In genomic region chr6:31090275-31090972, GRCh38 we compare ENCODE assay signal across 23 cellular contexts. TPM values are rescaled to one million over a fixed set of nuclear protein-coding genes. Genes with fewer than 3 reads are reported as not detected.
DNase-seq lines count a peak whose midpoint lies in the region; ATAC-seq, FAIRE-seq and TF ChIP-seq lines count a peak whose summit lies in the region.
"Had no signal": no experiment of that assay in that cellular context is flagged by ENCODE, and none has a peak within 500 bp of the region (broad histone marks: within the 10 kb centered on the region; RNA-seq: fewer than 3 reads in every experiment).

No MANE protein-coding gene starts in this region.

- no peak for ATAC-seq in GM23338
- ATAC-seq in HCT116, result no peak
- ATAC-seq in GM12878, result no peak

- 0 out of 2 replicates have a peak, but pooled peaks cover 3% of the 10 kb centered on the region for H3K9me2 ChIP-seq in GM23338 (ENCODE audit: insufficient read depth)
- H3K9me2 ChIP-seq in HCT116 (ENCODE audit: insufficient read depth), result no peaks in the 10 kb centered on the region

- H3K9me3 ChIP-seq in HCT116 (ENCODE audit: control insufficient read depth in 1 of 2, insufficient read depth in 1 of 2, low read depth in 1 of 2, low read length in 2 of 2) (no peaks in the 10 kb centered on the region), GM12878 (replicated peaks; ENCODE audit: control insufficient read depth, insufficient read depth, low read length) (no peaks in the 10 kb centered on the region)

- no peaks in the 10 kb centered on the region for H3K9me3 Mint-ChIP-seq in GM23338
- H3K9me3 Mint-ChIP-seq: CD4-positive, alpha-beta memory T cell; H9 had no signal

- H3K36me3 ChIP-seq in GM23338 (ENCODE audit: insufficient read depth), result no peaks in the 10 kb centered on the region
- H3K36me3 ChIP-seq in HCT116 (ENCODE audit: control insufficient read depth in 1 of 2, insufficient read depth in 2 of 2, low read length in 2 of 2), result no peaks in the 10 kb centered on the region
- H3K36me3 ChIP-seq in GM12878 (ENCODE audit: control insufficient read depth in 2 of 2, insufficient read depth in 2 of 2, low read length in 1 of 2), result no peaks in the 10 kb centered on the region

- H3K4me1 ChIP-seq in GM23338 (ENCODE audit: insufficient read depth) (peaks cover 16% of the 10 kb centered on the region), HCT116 (ENCODE audit: control insufficient read depth in 1 of 2, insufficient read depth in 2 of 2, low read length in 2 of 2) (peaks cover 15 to 21% of the 10 kb centered on the region in 2 experiments), GM12878 (ENCODE audit: control insufficient read depth, insufficient read depth, low read length) (no peaks in the 10 kb centered on the region)

- RAD21 ChIA-PET in HCT116 (lab: Charles Lee; ENCODE audit: low non-redundant PET in 1 of 2, low total read pairs in 2 of 2, uncharacterized antibody in 2 of 2, unreplicated experiment in 2 of 2), result no interaction called here
- RAD21 ChIA-PET in GM12878 (lab: Charles Lee; ENCODE audit: unreplicated experiment), result interaction anchor here (1.0 to 1.7 kb wide), 4 partner anchors 9 to 261 kb away, joined by 3 to 5 read pairs (median 3); no protein-coding TSS in a partner anchor

- no peaks in the 10 kb centered on the region for H4K20me1 ChIP-seq in GM23338 (replicated peaks; ENCODE audit: insufficient read depth)
- no peaks in the 10 kb centered on the region for H4K20me1 ChIP-seq in HCT116 (ENCODE audit: insufficient read depth)
- no peaks in the 10 kb centered on the region for H4K20me1 ChIP-seq in GM12878 (ENCODE audit: control insufficient read depth, insufficient read depth)

- CTCF ChIA-PET in HCT116 (lab: Charles Lee), result interaction anchor here (0.8 to 3.0 kb wide), 3 partner anchors 10 to 276 kb away, joined by 3 to 13 read pairs (median 3); no protein-coding TSS in a partner anchor
- CTCF ChIA-PET in GM12878 (lab: Yijun Ruan, JAX), result interaction anchor here (0.7 to 4.6 kb wide), 5 partner anchors 11 to 263 kb away, joined by 3 to 30 read pairs (median 3); no protein-coding TSS in a partner anchor

- H3K27ac ChIP-seq in GM23338 (ENCODE audit: low read depth), result no peak overlapping the region
- H3K27ac ChIP-seq in HCT116 (ENCODE audit: low read depth, low read length), result no peak overlapping the region
- no peak overlapping the region for H3K27ac ChIP-seq in GM12878 (ENCODE audit: control insufficient read depth, insufficient read depth)
- H3K27ac ChIP-seq: GM23248 had no signal

- TF ChIP-seq EP300 in GM12878 (IDR thresholded peaks at IDR 0.05; ENCODE audit: borderline replicate concordance in 1 of 2, control insufficient read depth in 1 of 2, low read depth in 2 of 2, low read length in 2 of 2), result no peak

- BruUV-seq in HCT116 (replicated peaks; lab: Mats Ljungman, UMichigan), result no TSS peak
- no TSS peak for BruUV-seq in GM12878 (replicated peaks; lab: Mats Ljungman, UMichigan)

- intact Hi-C loops in HCT116 (cut with micrococcal nuclease), result no loop called here
- intact Hi-C loops in GM12878 (cut with micrococcal nuclease; ENCODE audit: unreplicated experiment), result no loop called here

- SMC1A ChIA-PET in GM12878 (lab: Charles Lee; ENCODE audit: uncharacterized antibody, unreplicated experiment), result interaction anchor here (0.5 to 1.8 kb wide), 3 partner anchors 11 to 393 kb away, joined by 3 to 7 read pairs (median 5); no protein-coding TSS in a partner anchor

- H3K4me3 ChIP-seq in GM23338 (no peak overlapping the region), HCT116 (replicated peaks in 1 of 2; ENCODE audit: low read depth in 1 of 2, low read length in 2 of 2) (no peak overlapping the region), GM12878 (no peak overlapping the region)
- H3K4me3 ChIP-seq: GM23248 had no signal

- H3F3A ChIP-seq in GM23338 (replicated peaks; ENCODE audit: low read depth), result no peaks in the 10 kb centered on the region

- DNase-seq in GM23338 (ENCODE audit: low spot score) (no peak), HCT116 (ENCODE audit: low read depth, low spot score) (no peak), GM12878 (ENCODE audit: low read depth, low spot score) (no peak), KBM-7 (no peak), NK-92 (lab: John Stamatoyannopoulos, UW; ENCODE audit: unreplicated experiment) (no peak), RPMI8226 (no peak)
- DNase-seq: C1 segment of cervical spinal cord; Calu3; CD4-positive, alpha-beta memory T cell; COR-L47; DMS53; DMS79 treated with DMSO at 0.1 percent for 48 hours; GF-D8; GM23248; H9 had no signal

- no peak for TF ChIP-seq RAD21 in HCT116 (IDR thresholded peaks at IDR 0.05; ENCODE audit: low read depth)
- TF ChIP-seq RAD21 in GM12878 (IDR thresholded peaks at IDR 0.05; ENCODE audit: insufficient read depth, low read depth, low read length), result no peak

- H3K79me2 ChIP-seq in GM23338 (replicated peaks; ENCODE audit: insufficient read depth) (no peaks in the 10 kb centered on the region), HCT116 (ENCODE audit: insufficient read depth, low read length) (no peaks in the 10 kb centered on the region), GM12878 (ENCODE audit: control insufficient read depth, insufficient read depth, low read length) (no peaks in the 10 kb centered on the region)

- TF ChIP-seq POLR2A in HCT116 (IDR thresholded peaks at IDR 0.05; ENCODE audit: borderline replicate concordance, extremely low read depth, insufficient read depth, insufficient read length) (no peak), GM12878 (IDR thresholded peaks at IDR 0.05; ENCODE audit: low read depth, low read length) (no peak)

- H3K4me2 ChIP-seq in GM23338, result no peak overlapping the region
- H3K4me2 ChIP-seq in HCT116 (ENCODE audit: low read length), result no peak overlapping the region
- H3K4me2 ChIP-seq in GM12878 (ENCODE audit: control insufficient read depth, insufficient read depth), result no peak overlapping the region

- H3K27me3 Mint-ChIP-seq in GM23338 (ENCODE audit: insufficient read depth, low read depth, poor library complexity), result peaks cover 4% of the 10 kb centered on the region

- H3K27me3 ChIP-seq in GM23338 (ENCODE audit: insufficient read depth) (no peaks in the 10 kb centered on the region), HCT116 (ENCODE audit: insufficient read depth, low read length) (no peaks in the 10 kb centered on the region), GM12878 (replicated peaks in 1 of 2; ENCODE audit: control insufficient read depth in 2 of 2, insufficient read depth in 2 of 2, low read length in 1 of 2) (no peaks in the 10 kb centered on the region; a peak in 1 of 4 replicates)

- FAIRE-seq in GM12878 (lab: Jason Lieb, UNC), result no peak
- FAIRE-seq: GM12892, GM19239 had no signal

- H3K9ac ChIP-seq in HCT116 (ENCODE audit: low read length) (no peak overlapping the region), GM12878 (ENCODE audit: control insufficient read depth, insufficient read depth, low read length) (no peak overlapping the region)
- H3K9ac ChIP-seq: GM23248 had no signal

- peaks cover 14% of the 10 kb centered on the region for H3K4me1 Mint-ChIP-seq in GM23338

- TF ChIP-seq CTCF in GM23338 (conservative IDR thresholded peaks at IDR 0.05; ENCODE audit: low read depth in 2 of 2), result no peak
- TF ChIP-seq CTCF in HCT116 (IDR thresholded peaks at IDR 0.05 in 2 of 3, conservative IDR thresholded peaks at IDR 0.05 in 1 of 3; ENCODE audit: borderline replicate concordance in 1 of 3, insufficient read depth in 1 of 3, low read depth in 2 of 3, low read length in 2 of 3), result no peak
- no peak for TF ChIP-seq CTCF in GM12878 (IDR thresholded peaks at IDR 0.05 in 2 of 3, conservative IDR thresholded peaks at IDR 0.05 in 1 of 3; ENCODE audit: control insufficient read depth in 2 of 3, extremely low read depth in 1 of 3, insufficient read depth in 1 of 3, low read depth in 3 of 3, low read length in 3 of 3)

- POLR2A ChIA-PET in HCT116 (lab: Charles Lee) (no interaction called here), GM12878 (lab: Charles Lee) (interaction anchor here (0.6 kb wide), 1 partner anchor 476 kb away, joined by 3 read pairs; no protein-coding TSS in a partner anchor)

- 20% methylated on average over 3 of the region's 3 CpGs for WGBS in GM12878 (ENCODE audit: insufficient coverage, insufficient replicate concordance, low lambda C conversion rate, missing lambda C conversion rate)

- H2AFZ ChIP-seq in GM23338 (peak overlapping the region; percentile 34; the same call in 1 of the 2 replicates), HCT116 (ENCODE audit: low read depth, low read length, poor library complexity, severe bottlenecking) (peak overlapping the region; percentile 65), GM12878 (ENCODE audit: control insufficient read depth, low read depth, low read length) (no peak overlapping the region; the same call in 1 of the 2 replicates)
- H2AFZ ChIP-seq: GM23248 had no signal

- no peak overlapping the region for H3K27ac Mint-ChIP-seq in GM23338

- H3K36me3 Mint-ChIP-seq in GM23338 (ENCODE audit: low read depth), result no peaks in the 10 kb centered on the region
- H3K36me3 Mint-ChIP-seq: CD4-positive, alpha-beta memory T cell had no signal

- H3K4me3 Mint-ChIP-seq in GM23338, result no peak overlapping the region
- H3K4me3 Mint-ChIP-seq: CD4-positive, alpha-beta memory T cell; H9 had no signal

- in situ Hi-C loops in GM12878 (cut with MboI) (loop anchor here (10.0 kb wide), 1 partner anchor 626 kb away; no protein-coding TSS in a partner anchor), KBM-7 (cut with MboI; ENCODE audit: low pct_unique_long_range_greater_than_20kb, low sequenced_read_pairs) (no loop called here)

RNA-seq across cellular contexts. Expression of gene C6orf15, which starts 22.0 kb away (rescaled TPM):
- not detected in 2 replicates for total RNA-seq in GM23338 (2014; rRNA removed; shearing (Covaris generic))
- polyA plus RNA-seq in GM23338 (2016; fragmentation: Nextera tagmentation; extraction: Ambion mirVana) (not detected in 2 replicates), GM12878 (2011; rRNA removed) (not detected in 2 replicates), GM12878 (2014; fragmentation: Illumina TruSeq; extraction: Trizol) (not detected in 2 replicates), GM12878 (2014; fragmentation: Nextera tagmentation; extraction: Ambion mirVana) (not detected), GM12878 (2014; rRNA removed) (not detected in 2 replicates), GM12878 (2016; fragmentation: Nextera tagmentation; extraction: Ambion mirVana) (not detected)
- total RNA-seq in HCT116 (2021; ENCODE audit: unreplicated experiment) (not detected), GM12878 (2014; rRNA removed) (not detected in 2 replicates), GM12878 (2014; rRNA removed; fragmentation: Illumina TruSeq; extraction: Trizol) (not detected in 2 replicates), GM12878 (2021) (not detected in 2 replicates)
- not detected in 2 replicates for polyA plus RNA-seq in HCT116 (2012)
- total RNA-seq in GM12878 (2013; cell fraction: nucleolus; rRNA removed), result not detected in 2 replicates
- polyA plus RNA-seq in GM12878 (2011; ENCODE audit: low read depth), result not detected
- polyA plus RNA-seq in GM12878 (2011; cell fraction: cytosol; rRNA removed), result not detected in 2 replicates
- not detected in 2 replicates for polyA plus RNA-seq in GM12878 (2011; cell fraction: nucleus; rRNA removed)
- polyA plus RNA-seq in GM12878 (2012), result not detected in 2 replicates
- not detected in 2 replicates for polyA minus RNA-seq in GM12878 (2011; rRNA and poly(A)+ RNA removed)
- polyA minus RNA-seq in GM12878 (2011; cell fraction: cytosol; rRNA and poly(A)+ RNA removed), result not detected in 2 replicates
- not detected in 2 replicates for polyA minus RNA-seq in GM12878 (2011; cell fraction: nucleus; rRNA and poly(A)+ RNA removed)
- total RNA-seq: A673; Calu3; CD4-positive, alpha-beta memory T cell; Daoy; G401; GM23248; H4; H9 had no signal
- polyA plus RNA-seq: BJ; CD4-positive, alpha-beta memory T cell; GM23248 had no signal

RNA-seq across cellular contexts. Expression of gene PSORS1C1, which starts 24.2 kb away (rescaled TPM):
- 0.16 TPM in 1 of 2 replicates, not detected in the other for total RNA-seq in GM23338 (2014; rRNA removed; shearing (Covaris generic))
- polyA plus RNA-seq in GM23338 (2016; fragmentation: Nextera tagmentation; extraction: Ambion mirVana), result not detected in 2 replicates
- total RNA-seq in HCT116 (2021; ENCODE audit: unreplicated experiment), result 9.8 TPM
- 18.2 and 18.9 TPM in 2 replicates for polyA plus RNA-seq in HCT116 (2012)
- total RNA-seq in GM12878 (2013; cell fraction: nucleolus; rRNA removed), result not detected in 2 replicates
- not detected in 2 replicates for total RNA-seq in GM12878 (2014; rRNA removed)
- not detected in 2 replicates for total RNA-seq in GM12878 (2014; rRNA removed; fragmentation: Illumina TruSeq; extraction: Trizol)
- total RNA-seq in GM12878 (2021), result 0.64 TPM in 1 of 2 replicates, not detected in the other
- polyA plus RNA-seq in GM12878 (2011; ENCODE audit: low read depth), result 1.9 TPM
- polyA plus RNA-seq in GM12878 (2011; rRNA removed), result 0.10 and 0.15 TPM in 2 replicates
- polyA plus RNA-seq in GM12878 (2011; cell fraction: cytosol; rRNA removed), result 0.22 TPM in 1 of 2 replicates, not detected in the other
- polyA plus RNA-seq in GM12878 (2011; cell fraction: nucleus; rRNA removed), result 0.44 and 0.87 TPM in 2 replicates
- 0.28 TPM in 1 of 2 replicates, not detected in the other for polyA plus RNA-seq in GM12878 (2012)
- 0.57 TPM in 1 of 2 replicates, not detected in the other for polyA plus RNA-seq in GM12878 (2014; fragmentation: Illumina TruSeq; extraction: Trizol)
- under 1 TPM; 0.13 to 0.20 TPM for polyA plus RNA-seq in GM12878 (2014; fragmentation: Nextera tagmentation; extraction: Ambion mirVana)
- not detected in 2 replicates for polyA plus RNA-seq in GM12878 (2014; rRNA removed)
- under 1 TPM in 1 of 2 experiments, not detected in 1; 1.00 TPM for polyA plus RNA-seq in GM12878 (2016; fragmentation: Nextera tagmentation; extraction: Ambion mirVana)
- polyA minus RNA-seq in GM12878 (2011; rRNA and poly(A)+ RNA removed), result not detected in 2 replicates
- polyA minus RNA-seq in GM12878 (2011; cell fraction: cytosol; rRNA and poly(A)+ RNA removed), result not detected in 2 replicates
- 0.36 and 0.77 TPM in 2 replicates for polyA minus RNA-seq in GM12878 (2011; cell fraction: nucleus; rRNA and poly(A)+ RNA removed)
- total RNA-seq: A673; CD4-positive, alpha-beta memory T cell; G401 had no signal

RNA-seq across cellular contexts. Expression of gene CDSN, which starts 29.8 kb away (rescaled TPM):
- total RNA-seq in GM23338 (2014; rRNA removed; shearing (Covaris generic)), result 0.07 TPM in 1 of 2 replicates, not detected in the other
- not detected in 2 replicates for polyA plus RNA-seq in GM23338 (2016; fragmentation: Nextera tagmentation; extraction: Ambion mirVana)
- total RNA-seq in HCT116 (2021; ENCODE audit: unreplicated experiment), result 0.12 TPM
- 0.07 TPM in 1 of 2 replicates, not detected in the other for polyA plus RNA-seq in HCT116 (2012)
- not detected in 2 replicates for total RNA-seq in GM12878 (2013; cell fraction: nucleolus; rRNA removed)
- total RNA-seq in GM12878 (2014; rRNA removed), result not detected in 2 replicates
- not detected in 2 replicates for total RNA-seq in GM12878 (2014; rRNA removed; fragmentation: Illumina TruSeq; extraction: Trizol)
- not detected in 2 replicates for total RNA-seq in GM12878 (2021)
- not detected for polyA plus RNA-seq in GM12878 (2011; ENCODE audit: low read depth)
- polyA plus RNA-seq in GM12878 (2011; rRNA removed), result not detected in 2 replicates
- not detected in 2 replicates for polyA plus RNA-seq in GM12878 (2011; cell fraction: cytosol; rRNA removed)
- not detected in 2 replicates for polyA plus RNA-seq in GM12878 (2011; cell fraction: nucleus; rRNA removed)
- not detected in 2 replicates for polyA plus RNA-seq in GM12878 (2012)
- 0.01 TPM in 1 of 2 replicates, not detected in the other for polyA plus RNA-seq in GM12878 (2014; fragmentation: Illumina TruSeq; extraction: Trizol)
- not detected for polyA plus RNA-seq in GM12878 (2014; fragmentation: Nextera tagmentation; extraction: Ambion mirVana)
- polyA plus RNA-seq in GM12878 (2014; rRNA removed), result not detected in 2 replicates
- not detected for polyA plus RNA-seq in GM12878 (2016; fragmentation: Nextera tagmentation; extraction: Ambion mirVana)
- not detected in 2 replicates for polyA minus RNA-seq in GM12878 (2011; rRNA and poly(A)+ RNA removed)
- polyA minus RNA-seq in GM12878 (2011; cell fraction: cytosol; rRNA and poly(A)+ RNA removed), result not detected in 2 replicates
- polyA minus RNA-seq in GM12878 (2011; cell fraction: nucleus; rRNA and poly(A)+ RNA removed), result not detected in 2 replicates
- total RNA-seq: A172; A673; CD4-positive, alpha-beta memory T cell; Daoy; G401; GM23248; H4; H9 had no signal
- polyA plus RNA-seq: BJ; CD4-positive, alpha-beta memory T cell; GM23248 had no signal

RNA-seq across cellular contexts. Expression of gene PSORS1C2, which starts 48.4 kb away (rescaled TPM):
- not detected in 2 replicates for total RNA-seq in GM23338 (2014; rRNA removed; shearing (Covaris generic))
- 0.47 and 1.3 TPM in 2 replicates for polyA plus RNA-seq in GM23338 (2016; fragmentation: Nextera tagmentation; extraction: Ambion mirVana)
- not detected for total RNA-seq in HCT116 (2021; ENCODE audit: unreplicated experiment)
- polyA plus RNA-seq in HCT116 (2012), result 1.6 and 1.7 TPM in 2 replicates
- total RNA-seq in GM12878 (2013; cell fraction: nucleolus; rRNA removed), result not detected in 2 replicates
- not detected in 2 replicates for total RNA-seq in GM12878 (2014; rRNA removed)
- total RNA-seq in GM12878 (2014; rRNA removed; fragmentation: Illumina TruSeq; extraction: Trizol), result not detected in 2 replicates
- not detected in 2 replicates for total RNA-seq in GM12878 (2021)
- polyA plus RNA-seq in GM12878 (2011; ENCODE audit: low read depth), result not detected
- not detected in 2 replicates for polyA plus RNA-seq in GM12878 (2011; rRNA removed)
- not detected in 2 replicates for polyA plus RNA-seq in GM12878 (2011; cell fraction: cytosol; rRNA removed)
- polyA plus RNA-seq in GM12878 (2011; cell fraction: nucleus; rRNA removed), result not detected in 2 replicates
- not detected in 2 replicates for polyA plus RNA-seq in GM12878 (2012)
- not detected in 2 replicates for polyA plus RNA-seq in GM12878 (2014; fragmentation: Illumina TruSeq; extraction: Trizol)
- polyA plus RNA-seq in GM12878 (2014; fragmentation: Nextera tagmentation; extraction: Ambion mirVana), result not detected
- polyA plus RNA-seq in GM12878 (2014; rRNA removed), result not detected in 2 replicates
- not detected for polyA plus RNA-seq in GM12878 (2016; fragmentation: Nextera tagmentation; extraction: Ambion mirVana)
- not detected in 2 replicates for polyA minus RNA-seq in GM12878 (2011; rRNA and poly(A)+ RNA removed)
- polyA minus RNA-seq in GM12878 (2011; cell fraction: cytosol; rRNA and poly(A)+ RNA removed), result not detected in 2 replicates
- not detected in 2 replicates for polyA minus RNA-seq in GM12878 (2011; cell fraction: nucleus; rRNA and poly(A)+ RNA removed)
- total RNA-seq: A172; A673; Calu3; CD4-positive, alpha-beta memory T cell; Daoy; G401; GM23248; H4 had no signal
- polyA plus RNA-seq: BJ; CD4-positive, alpha-beta memory T cell; GM23248 had no signal
